ENCODE assay signal across 11 cellular contexts in the genomic region with DNA sequence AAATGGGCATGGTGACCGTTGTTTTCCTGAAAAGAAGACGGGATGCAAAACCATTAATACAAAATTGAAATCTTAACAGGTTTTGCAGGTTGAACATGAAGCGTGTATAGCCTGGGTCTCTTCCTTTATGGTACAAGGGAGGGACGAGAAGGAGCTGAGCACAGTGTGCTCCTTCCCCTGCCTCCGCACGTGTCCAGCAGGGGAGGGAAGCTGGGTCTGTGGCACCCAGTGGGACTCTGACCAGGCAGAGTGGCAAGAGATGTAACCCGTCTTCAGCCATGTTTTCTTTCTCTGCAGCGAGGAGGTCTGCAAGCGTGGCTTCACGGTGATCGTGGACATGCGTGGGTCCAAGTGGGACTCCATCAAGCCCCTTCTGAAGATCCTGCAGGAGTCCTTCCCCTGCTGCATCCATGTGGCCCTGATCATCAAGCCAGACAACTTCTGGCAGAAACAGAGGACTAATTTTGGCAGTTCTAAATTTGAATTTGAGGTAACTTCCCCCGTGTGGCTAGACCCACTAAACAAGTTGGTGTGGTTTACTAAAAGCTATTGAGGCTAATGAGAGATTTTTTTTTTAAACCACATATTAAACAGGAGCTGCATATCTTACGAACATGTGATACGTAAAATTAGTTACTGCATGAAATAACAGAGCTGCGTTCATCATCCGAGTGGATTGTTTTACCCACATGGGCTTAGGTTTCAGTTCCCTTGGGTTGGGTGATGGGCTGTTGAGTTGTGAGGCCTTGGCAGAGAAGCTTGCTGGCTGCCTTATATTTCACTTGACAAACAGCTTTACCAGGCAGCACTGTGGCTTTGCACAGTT.
A peak's percentile ranks its signal among the peaks of the same experiment; 100 is the strongest.
DNase-seq lines count a peak whose midpoint lies in the region; ATAC-seq and TF ChIP-seq lines count a peak whose summit lies in the region.
"Had no signal": no experiment of that assay in that cellular context is flagged by ENCODE, and none has a peak within 500 bp of the region (broad histone marks: within the 10 kb centered on the region; RNA-seq: fewer than 3 reads in every experiment).

No MANE protein-coding gene starts in this region.

- POLR2A ChIA-PET in CD8-positive, alpha-beta memory T cell (lab: Charles Lee) = no interaction called here

- no peak overlapping the region for H3K4me3 Mint-ChIP-seq in CD8-positive, alpha-beta memory T cell

- no peak overlapping the region for H3K27ac Mint-ChIP-seq in CD8-positive, alpha-beta memory T cell

- peaks cover 2 to 9% of the 10 kb centered on the region in 2 donors for H3K27me3 Mint-ChIP-seq in CD8-positive, alpha-beta memory T cell

- intact Hi-C loops in heart right ventricle (cut with DNase I) (no loop called here), cardiac septum (cut with DNase I) (no loop called here), upper lobe of right lung (cut with DNase I) (no loop called here)

- CTCF ChIA-PET in CD8-positive, alpha-beta memory T cell (lab: Charles Lee) = no interaction called here

- H3K36me3 ChIP-seq in heart right ventricle (peaks cover 0 to 59% (median 6%) of the 10 kb centered on the region in 9 donors), upper lobe of right lung (peaks cover 33% of the 10 kb centered on the region)
- H3K36me3 ChIP-seq in CD8-positive, alpha-beta memory T cell (ENCODE audit: insufficient read depth, low read length) = no peaks in the 10 kb centered on the region

- DNase-seq in heart right ventricle (no peak), cardiac septum (ENCODE audit: low spot score) (no peak), NCI-H2171 (lab: John Stamatoyannopoulos, UW) (peak; percentile 85), upper lobe of right lung (no peak), NCI-H69 (lab: John Stamatoyannopoulos, UW) (no peak), A172 (ENCODE audit: low spot score) (no peak)
- DNase-seq in CD8-positive, alpha-beta memory T cell = no peak
- DNase-seq: ACHN, foreskin fibroblast had no signal

- H3K4me3 ChIP-seq in heart right ventricle = no peak overlapping the region
- no peak overlapping the region for H3K4me3 ChIP-seq in upper lobe of right lung
- H3K4me3 ChIP-seq in CD8-positive, alpha-beta memory T cell (ENCODE audit: low read length) = no peak overlapping the region

- H3K27me3 ChIP-seq in heart right ventricle = no peaks in the 10 kb centered on the region
- no peaks in the 10 kb centered on the region for H3K27me3 ChIP-seq in upper lobe of right lung
- H3K27me3 ChIP-seq in CD8-positive, alpha-beta memory T cell (ENCODE audit: insufficient read depth, low read length, poor library complexity, severe bottlenecking) = no peaks in the 10 kb centered on the region
- H3K27me3 ChIP-seq: neutrophil had no signal

- no peaks in the 10 kb centered on the region for H3K4me1 Mint-ChIP-seq in CD8-positive, alpha-beta memory T cell

- ATAC-seq in heart right ventricle (peak in 7 of 8 donors; percentile 38 to 70 (median 59)), HG02943 (IDR thresholded peaks at IDR 0.05; ENCODE audit: low read depth, unreplicated experiment) (peak; percentile 82), upper lobe of right lung (peak; percentile 27)

- TF ChIP-seq CTCF in heart right ventricle (IDR thresholded peaks at IDR 0.05) (no peak), upper lobe of right lung (IDR thresholded peaks at IDR 0.05) (no peak)

- peaks cover 0 to 9% (median 0%) of the 10 kb centered on the region in 3 donors for H3K36me3 Mint-ChIP-seq in CD8-positive, alpha-beta memory T cell

- 80 to 83% methylated on average over 17 of the region's 17 CpGs for WGBS in heart right ventricle, 2 donors

- H3K4me1 ChIP-seq in heart right ventricle = peaks cover 8 to 60% (median 35%) of the 10 kb centered on the region in 9 donors
- no peaks in the 10 kb centered on the region for H3K4me1 ChIP-seq in upper lobe of right lung
- no peaks in the 10 kb centered on the region for H3K4me1 ChIP-seq in CD8-positive, alpha-beta memory T cell (ENCODE audit: insufficient read depth, low read length)

- H3K27ac ChIP-seq in heart right ventricle (peak overlapping the region in 3 of 10 donors; percentile 5 to 43 (median 10)), upper lobe of right lung (no peak overlapping the region)
- no peak overlapping the region for H3K27ac ChIP-seq in CD8-positive, alpha-beta memory T cell (ENCODE audit: low read depth, low read length)
- H3K27ac ChIP-seq: neutrophil had no signal

- H3K9me3 ChIP-seq in heart right ventricle = no peaks in the 10 kb centered on the region
- no peaks in the 10 kb centered on the region for H3K9me3 ChIP-seq in upper lobe of right lung
- no peaks in the 10 kb centered on the region for H3K9me3 ChIP-seq in CD8-positive, alpha-beta memory T cell (ENCODE audit: low read length)
- H3K9me3 ChIP-seq: neutrophil had no signal

- H3K9me3 Mint-ChIP-seq in CD8-positive, alpha-beta memory T cell = peaks cover 0 to 4% (median 0%) of the 10 kb centered on the region in 5 donors

Comparison
In these comparisons a context has a peak if more than half of its experiments do, and no peak if none do; other contexts are left out.
1. ATAC-seq: peak in every context shown above with its lines; median percentile 82 in HG02943; 59 in heart right ventricle; 27 in upper lobe of right lung.